ENCODE assay signal across 16 cellular contexts in the genomic region with DNA sequence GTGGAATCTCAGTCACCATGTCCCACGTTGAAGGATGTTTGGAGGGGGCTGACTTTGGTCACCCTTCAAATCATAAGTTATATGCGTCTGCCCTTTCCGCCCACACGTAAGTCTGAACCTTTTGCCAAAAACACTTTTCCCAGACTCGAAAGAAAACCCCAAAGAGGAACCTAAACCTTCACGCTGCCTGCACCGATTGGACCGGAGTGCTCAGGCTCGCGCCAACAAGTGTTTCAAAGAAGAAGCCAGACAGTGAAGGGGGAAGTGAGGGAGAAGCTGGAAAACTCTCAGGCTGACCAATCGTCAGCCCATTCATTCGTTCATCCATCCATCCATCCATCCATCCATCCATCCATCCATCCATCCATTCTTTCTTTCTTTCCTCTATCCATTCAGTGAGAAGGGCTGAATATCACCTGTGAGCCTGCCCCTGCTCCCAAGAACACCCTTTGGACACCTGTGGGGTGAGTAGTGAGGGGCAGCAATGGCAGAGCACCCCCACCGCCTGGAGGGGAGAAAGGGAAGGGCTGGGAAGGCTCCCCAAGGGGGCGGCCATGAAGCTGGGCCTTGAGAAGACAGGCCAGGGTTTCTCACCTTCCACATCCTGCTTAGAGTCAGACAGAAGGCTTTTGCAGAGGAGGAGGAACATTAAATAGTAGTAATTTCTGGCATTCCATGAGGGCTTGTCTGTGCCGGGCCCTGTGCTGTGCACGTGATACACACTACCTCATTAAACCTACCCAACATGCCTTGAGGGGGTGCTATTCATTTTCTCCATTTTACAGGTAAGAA. TPM values are rescaled to one million over a fixed set of nuclear protein-coding genes. Genes with fewer than 3 reads are reported as not detected.
DNase-seq lines count a peak whose midpoint lies in the region; ATAC-seq and TF ChIP-seq lines count a peak whose summit lies in the region.
"Had no signal": no experiment of that assay in that cellular context is flagged by ENCODE, and none has a peak within 500 bp of the region (broad histone marks: within the 10 kb centered on the region; RNA-seq: fewer than 3 reads in every experiment).

No MANE protein-coding gene starts in this region.

- H3K36me3 ChIP-seq in spleen: no peaks in the 10 kb centered on the region
- H3K36me3 ChIP-seq in osteoblast (ENCODE audit: insufficient read depth, low read length): no peaks in the 10 kb centered on the region
- H3K36me3 ChIP-seq: esophagus squamous epithelium, uterus had no signal

- no peak for TF ChIP-seq POLR2A in spleen (IDR thresholded peaks at IDR 0.05)

- ATAC-seq in activated naive CD8-positive, alpha-beta T cell treated with anti-CD3 and anti-CD28 coated beads, Interleukin-2, amount 10 ng/mL, durations not matched to agents 7 days and 5 days (ENCODE audit: low read depth): peak; percentile 1
- ATAC-seq in HG03039 (IDR thresholded peaks at IDR 0.05; ENCODE audit: unreplicated experiment): no peak
- ATAC-seq: SK-N-SH treated with all-trans-retinoic acid at 6 μM for 48 hours had no signal

- H3K4me3 ChIP-seq in spleen (no peak overlapping the region), osteoblast (ENCODE audit: insufficient read depth, low read length) (no peak overlapping the region)
- H3K4me3 ChIP-seq: esophagus squamous epithelium, uterus had no signal

- H3K9me3 Mint-ChIP-seq in activated T-cell treated with anti-CD3 and anti-CD28 coated beads, Interleukin-2, amount 50 U/mL, for 24 hours: no peaks in the 10 kb centered on the region
- no peaks in the 10 kb centered on the region for H3K9me3 Mint-ChIP-seq in activated naive CD8-positive, alpha-beta T cell treated with anti-CD3 and anti-CD28 coated beads, Interleukin-2, amount 10 ng/mL, durations not matched to agents 7 days and 5 days

- H3K27ac ChIP-seq in spleen (no peak overlapping the region), osteoblast (ENCODE audit: low read depth, low read length) (no peak overlapping the region)
- H3K27ac ChIP-seq: esophagus squamous epithelium, uterus had no signal

- in situ Hi-C loops in KBM-7 (cut with MboI; ENCODE audit: low pct_unique_long_range_greater_than_20kb, low sequenced_read_pairs): no loop called here

- no peak for TF ChIP-seq CTCF in spleen (IDR thresholded peaks at IDR 0.05 in 8 of 11, conservative IDR thresholded peaks at IDR 0.05 in 3 of 11)
- no peak for TF ChIP-seq CTCF in osteoblast (IDR thresholded peaks at IDR 0.05; ENCODE audit: extremely low read depth, low read depth, low read length)

- H3K4me1 Mint-ChIP-seq in activated T-cell treated with anti-CD3 and anti-CD28 coated beads, Interleukin-2, amount 50 U/mL, for 24 hours (ENCODE audit: low read depth): peaks cover 98% of the 10 kb centered on the region
- H3K4me1 Mint-ChIP-seq in activated naive CD8-positive, alpha-beta T cell treated with anti-CD3 and anti-CD28 coated beads, Interleukin-2, amount 10 ng/mL, durations not matched to agents 7 days and 5 days: peaks cover 80% of the 10 kb centered on the region

- peaks cover 0 to 5% (median 0%) of the 10 kb centered on the region in 7 donors for H3K27me3 ChIP-seq in spleen (replicated peaks in 1 of 7)
- H3K27me3 ChIP-seq in osteoblast (ENCODE audit: insufficient read depth, low read length): no peaks in the 10 kb centered on the region
- H3K27me3 ChIP-seq: uterus had no signal

- intact Hi-C loops in spleen (cut with DNase I; ENCODE audit: low total_unique reads): no loop called here

- peak overlapping the region; percentile 97 for H3K27ac Mint-ChIP-seq in activated T-cell treated with anti-CD3 and anti-CD28 coated beads, Interleukin-2, amount 50 U/mL, for 24 hours
- H3K27ac Mint-ChIP-seq in activated naive CD8-positive, alpha-beta T cell treated with anti-CD3 and anti-CD28 coated beads, Interleukin-2, amount 10 ng/mL, durations not matched to agents 7 days and 5 days: peak overlapping the region; percentile 84

- H3K4me1 ChIP-seq in spleen (peaks cover 3 to 69% (median 53%) of the 10 kb centered on the region in 6 donors), osteoblast (ENCODE audit: insufficient read depth, low read length) (peaks cover 9% of the 10 kb centered on the region)
- H3K4me1 ChIP-seq: uterus had no signal

- no peaks in the 10 kb centered on the region for H3K9me3 ChIP-seq in spleen
- no peaks in the 10 kb centered on the region for H3K9me3 ChIP-seq in osteoblast (ENCODE audit: low read depth, low read length)
- H3K9me3 ChIP-seq: esophagus squamous epithelium, uterus had no signal

- no peaks in the 10 kb centered on the region for H4K20me1 ChIP-seq in osteoblast (ENCODE audit: insufficient read depth, low read length)

- WGBS in spleen, 5 donors: 37 to 49% (median 40%) methylated on average over 16 of the region's 16 CpGs

- no peaks in the 10 kb centered on the region for H3K27me3 Mint-ChIP-seq in activated T-cell treated with anti-CD3 and anti-CD28 coated beads, Interleukin-2, amount 50 U/mL, for 24 hours
- H3K27me3 Mint-ChIP-seq in activated naive CD8-positive, alpha-beta T cell treated with anti-CD3 and anti-CD28 coated beads, Interleukin-2, amount 10 ng/mL, durations not matched to agents 7 days and 5 days: no peaks in the 10 kb centered on the region

- H3K4me2 ChIP-seq in osteoblast (ENCODE audit: insufficient read depth, low read length): no peak overlapping the region

- H3K79me2 ChIP-seq in osteoblast (ENCODE audit: insufficient read depth, low read length): peaks cover 22% of the 10 kb centered on the region

- no peak for DNase-seq in activated T-cell treated with anti-CD3 and anti-CD28 coated beads, Interleukin-2, amount 50 U/mL, for 24 hours
- DNase-seq in activated T-cell treated with anti-CD3 and anti-CD28 coated beads, Interleukin-2, amount 50 U/mL, for 1 hour: no peak
- peak; percentile 66 for DNase-seq in KBM-7
- DNase-seq in activated naive CD8-positive, alpha-beta T cell treated with anti-CD3 and anti-CD28 coated beads, Interleukin-2, amount 10 ng/mL, durations not matched to agents 7 days and 5 days: no peak
- peak; percentile 65 for DNase-seq in spleen
- no peak for DNase-seq in osteoblast (ENCODE audit: insufficient read length, low spot score, missing footprints)
- no peak for DNase-seq in activated CD4-positive, CD25-positive, alpha-beta regulatory T cell (lab: John Stamatoyannopoulos, UW)
- DNase-seq: ACHN; activated CD4-positive, CD25-positive, alpha-beta regulatory T cell treated with anti-CD3 and anti-CD28 coated beads, Interleukin-2, amount 50 U/mL, for 72 hours; DMS79; esophagus squamous epithelium; uterus had no signal

- no peak overlapping the region for H2AFZ ChIP-seq in osteoblast (ENCODE audit: low read length)

- POLR2A ChIA-PET in activated naive CD8-positive, alpha-beta T cell treated with anti-CD3 and anti-CD28 coated beads, Interleukin-2, amount 10 ng/mL, durations not matched to agents 7 days and 5 days (lab: Charles Lee): interaction anchor here (0.7 to 6.5 kb wide), 10 partner anchors 7 to 143 kb away, joined by 3 to 83 read pairs (median 3); a partner anchor contains a TSS

- peaks cover 98% of the 10 kb centered on the region for H3K36me3 Mint-ChIP-seq in activated T-cell treated with anti-CD3 and anti-CD28 coated beads, Interleukin-2, amount 50 U/mL, for 24 hours (ENCODE audit: low read depth)
- peaks cover 69% of the 10 kb centered on the region for H3K36me3 Mint-ChIP-seq in activated naive CD8-positive, alpha-beta T cell treated with anti-CD3 and anti-CD28 coated beads, Interleukin-2, amount 10 ng/mL, durations not matched to agents 7 days and 5 days

- H3K4me3 Mint-ChIP-seq in activated T-cell treated with anti-CD3 and anti-CD28 coated beads, Interleukin-2, amount 50 U/mL, for 24 hours: peak overlapping the region; percentile 97
- peak overlapping the region; percentile 87 for H3K4me3 Mint-ChIP-seq in activated naive CD8-positive, alpha-beta T cell treated with anti-CD3 and anti-CD28 coated beads, Interleukin-2, amount 10 ng/mL, durations not matched to agents 7 days and 5 days

RNA-seq across cellular contexts. Expression of a gene that starts 27.1 kb away (rescaled TPM):
- 100 to 1,000 TPM; 172 TPM for total RNA-seq in activated naive CD8-positive, alpha-beta T cell treated with anti-CD3 and anti-CD28 coated beads, Interleukin-2, amount 10 ng/mL, durations not matched to agents 7 days and 5 days
- total RNA-seq in spleen (10 to 100 TPM; 38.1 to 76.3 (median 52.3) TPM), osteoblast (1.8 and 3.6 TPM in 2 replicates)
- polyA plus RNA-seq in spleen: 10 to 100 TPM; 17.3 to 22.1 (median 18.2) TPM
- total RNA-seq: lung microvascular endothelial cell, osteocyte had no signal

Comparison
In these comparisons a context has a peak if more than half of its experiments do, and no peak if none do; other contexts are left out.
1. DNase-seq: peak in KBM-7 (single experiment) and spleen (single experiment); none in activated T-cell treated with anti-CD3 and anti-CD28 coated beads, Interleukin-2, amount 50 U/mL, for 24 hours (single experiment), activated T-cell treated with anti-CD3 and anti-CD28 coated beads, Interleukin-2, amount 50 U/mL, for 1 hour (single experiment), activated naive CD8-positive, alpha-beta T cell treated with anti-CD3 and anti-CD28 coated beads, Interleukin-2, amount 10 ng/mL, durations not matched to agents 7 days and 5 days (single experiment), osteoblast (single experiment) and activated CD4-positive, CD25-positive, alpha-beta regulatory T cell (0 of 4).